In the genomic region with DNA sequence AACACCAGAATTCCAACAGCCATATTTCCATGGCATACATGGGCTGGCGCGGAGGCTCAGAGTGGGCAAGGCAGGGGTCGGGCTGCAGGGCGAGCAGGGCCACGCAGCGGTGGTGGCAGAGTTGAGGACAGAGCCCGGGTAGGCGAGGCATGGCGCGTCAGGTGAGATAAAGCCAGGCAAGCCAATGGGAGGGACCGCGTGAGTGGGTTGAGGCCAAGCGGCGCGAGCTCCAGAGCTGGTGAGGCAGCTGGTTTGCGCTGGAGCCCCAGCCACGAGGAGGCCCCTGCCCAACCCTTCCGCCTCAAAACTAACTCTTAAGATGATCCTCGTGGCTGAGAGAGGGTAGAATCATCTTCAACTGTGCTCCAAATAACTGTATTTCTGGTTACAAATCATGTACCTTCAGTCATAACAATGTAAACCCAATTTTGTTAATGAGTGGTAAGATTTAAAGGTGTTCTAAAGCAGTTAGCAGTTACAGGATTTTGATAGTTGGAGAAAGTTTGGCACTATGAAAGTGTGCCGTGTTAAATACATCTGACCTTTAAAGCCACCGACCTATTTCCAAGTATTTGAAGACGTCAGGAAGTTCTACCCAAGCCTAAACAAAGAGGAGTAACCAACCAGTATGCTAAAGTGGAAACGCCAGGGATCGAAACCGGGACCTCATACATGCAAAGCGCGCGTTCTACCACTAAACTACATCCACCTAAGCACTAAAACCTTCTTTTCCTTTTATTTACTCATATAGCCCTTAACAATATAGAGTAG, we compare ENCODE assay signal across 1 cellular context.
TF ChIP-seq lines count a peak whose summit lies in the region.

No MANE protein-coding gene starts in this region.

TF ChIP-seq in A549, 52 proteins besides CTCF, POLR2A, EP300 and RAD21:
- TF ChIP-seq, protein P1, sequence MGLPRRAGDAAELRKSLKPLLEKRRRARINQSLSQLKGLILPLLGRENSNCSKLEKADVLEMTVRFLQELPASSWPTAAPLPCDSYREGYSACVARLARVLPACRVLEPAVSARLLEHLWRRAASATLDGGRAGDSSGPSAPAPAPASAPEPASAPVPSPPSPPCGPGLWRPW (IDR thresholded peaks at IDR 0.05): no peak
- TF ChIP-seq, protein P2, sequence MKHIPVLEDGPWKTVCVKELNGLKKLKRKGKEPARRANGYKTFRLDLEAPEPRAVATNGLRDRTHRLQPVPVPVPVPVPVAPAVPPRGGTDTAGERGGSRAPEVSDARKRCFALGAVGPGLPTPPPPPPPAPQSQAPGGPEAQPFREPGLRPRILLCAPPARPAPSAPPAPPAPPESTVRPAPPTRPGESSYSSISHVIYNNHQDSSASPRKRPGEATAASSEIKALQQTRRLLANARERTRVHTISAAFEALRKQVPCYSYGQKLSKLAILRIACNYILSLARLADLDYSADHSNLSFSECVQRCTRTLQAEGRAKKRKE (CRISPR knock-in tag; IDR thresholded peaks at IDR 0.05; ENCODE audit: low read depth): no peak
- TF ChIP-seq FOSB (CRISPR knock-in tag; IDR thresholded peaks at IDR 0.05): 0 out of 2 replicates have a peak, but pooled peaks have one; percentile 67
- no peak for TF ChIP-seq SMC3 (IDR thresholded peaks at IDR 0.05)
- TF ChIP-seq TP53 (CRISPR knock-in tag; IDR thresholded peaks at IDR 0.05): peak; percentile 78; the same call in 1 of the 2 replicates
- no peak for TF ChIP-seq KDM1A (IDR thresholded peaks at IDR 0.05; ENCODE audit: low read depth)
- TF ChIP-seq MYC (IDR thresholded peaks at IDR 0.05; ENCODE audit: borderline replicate concordance, low read length): no peak
- no peak for TF ChIP-seq HEYL (CRISPR knock-in tag; IDR thresholded peaks at IDR 0.05)
- 0 out of 2 replicates have a peak, but pooled peaks have one; percentile 70 for TF ChIP-seq RARB (CRISPR knock-in tag; IDR thresholded peaks at IDR 0.05)
- TF ChIP-seq, protein P3, sequence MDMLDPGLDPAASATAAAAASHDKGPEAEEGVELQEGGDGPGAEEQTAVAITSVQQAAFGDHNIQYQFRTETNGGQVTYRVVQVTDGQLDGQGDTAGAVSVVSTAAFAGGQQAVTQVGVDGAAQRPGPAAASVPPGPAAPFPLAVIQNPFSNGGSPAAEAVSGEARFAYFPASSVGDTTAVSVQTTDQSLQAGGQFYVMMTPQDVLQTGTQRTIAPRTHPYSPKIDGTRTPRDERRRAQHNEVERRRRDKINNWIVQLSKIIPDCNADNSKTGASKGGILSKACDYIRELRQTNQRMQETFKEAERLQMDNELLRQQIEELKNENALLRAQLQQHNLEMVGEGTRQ (IDR thresholded peaks at IDR 0.05): no peak
- no peak for TF ChIP-seq ZNF302 (CRISPR knock-in tag; IDR thresholded peaks at IDR 0.05)
- no peak for TF ChIP-seq ZC3H11A (IDR thresholded peaks at IDR 0.05)
- peak; percentile 92 for TF ChIP-seq HOXA7 (CRISPR knock-in tag; IDR thresholded peaks at IDR 0.05)
- no peak for TF ChIP-seq CEBPB (IDR thresholded peaks at IDR 0.05)
- TF ChIP-seq FOXS1 (CRISPR knock-in tag; IDR thresholded peaks at IDR 0.05): no peak
- peak; percentile 91; the same call in 1 of the 2 replicates for TF ChIP-seq TFCP2L1 (CRISPR knock-in tag; IDR thresholded peaks at IDR 0.05)
- TF ChIP-seq, protein P4, sequence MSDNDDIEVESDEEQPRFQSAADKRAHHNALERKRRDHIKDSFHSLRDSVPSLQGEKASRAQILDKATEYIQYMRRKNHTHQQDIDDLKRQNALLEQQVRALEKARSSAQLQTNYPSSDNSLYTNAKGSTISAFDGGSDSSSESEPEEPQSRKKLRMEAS (IDR thresholded peaks at IDR 0.05): no peak
- TF ChIP-seq, protein P5, sequence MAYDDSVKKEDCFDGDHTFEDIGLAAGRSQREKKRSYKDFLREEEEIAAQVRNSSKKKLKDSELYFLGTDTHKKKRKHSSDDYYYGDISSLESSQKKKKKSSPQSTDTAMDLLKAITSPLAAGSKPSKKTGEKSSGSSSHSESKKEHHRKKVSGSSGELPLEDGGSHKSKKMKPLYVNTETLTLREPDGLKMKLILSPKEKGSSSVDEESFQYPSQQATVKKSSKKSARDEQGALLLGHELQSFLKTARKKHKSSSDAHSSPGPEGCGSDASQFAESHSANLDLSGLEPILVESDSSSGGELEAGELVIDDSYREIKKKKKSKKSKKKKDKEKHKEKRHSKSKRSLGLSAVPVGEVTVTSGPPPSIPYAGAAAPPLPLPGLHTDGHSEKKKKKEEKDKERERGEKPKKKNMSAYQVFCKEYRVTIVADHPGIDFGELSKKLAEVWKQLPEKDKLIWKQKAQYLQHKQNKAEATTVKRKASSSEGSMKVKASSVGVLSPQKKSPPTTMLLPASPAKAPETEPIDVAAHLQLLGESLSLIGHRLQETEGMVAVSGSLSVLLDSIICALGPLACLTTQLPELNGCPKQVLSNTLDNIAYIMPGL (CRISPR knock-in tag; IDR thresholded peaks at IDR 0.05; ENCODE audit: borderline replicate concordance): 0 out of 2 replicates have a peak, but pooled peaks have one; percentile 49
- TF ChIP-seq NFE2L2 (conservative IDR thresholded peaks at IDR 0.05; ENCODE audit: low read length): no peak
- no peak for TF ChIP-seq KDM5A (IDR thresholded peaks at IDR 0.05)
- TF ChIP-seq, protein P6, sequence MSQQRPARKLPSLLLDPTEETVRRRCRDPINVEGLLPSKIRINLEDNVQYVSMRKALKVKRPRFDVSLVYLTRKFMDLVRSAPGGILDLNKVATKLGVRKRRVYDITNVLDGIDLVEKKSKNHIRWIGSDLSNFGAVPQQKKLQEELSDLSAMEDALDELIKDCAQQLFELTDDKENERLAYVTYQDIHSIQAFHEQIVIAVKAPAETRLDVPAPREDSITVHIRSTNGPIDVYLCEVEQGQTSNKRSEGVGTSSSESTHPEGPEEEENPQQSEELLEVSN (IDR thresholded peaks at IDR 0.05; ENCODE audit: borderline replicate concordance, low read depth): no peak
- TF ChIP-seq SREBF2 (IDR thresholded peaks at IDR 0.05): peak; percentile 36
